In the genomic region with DNA sequence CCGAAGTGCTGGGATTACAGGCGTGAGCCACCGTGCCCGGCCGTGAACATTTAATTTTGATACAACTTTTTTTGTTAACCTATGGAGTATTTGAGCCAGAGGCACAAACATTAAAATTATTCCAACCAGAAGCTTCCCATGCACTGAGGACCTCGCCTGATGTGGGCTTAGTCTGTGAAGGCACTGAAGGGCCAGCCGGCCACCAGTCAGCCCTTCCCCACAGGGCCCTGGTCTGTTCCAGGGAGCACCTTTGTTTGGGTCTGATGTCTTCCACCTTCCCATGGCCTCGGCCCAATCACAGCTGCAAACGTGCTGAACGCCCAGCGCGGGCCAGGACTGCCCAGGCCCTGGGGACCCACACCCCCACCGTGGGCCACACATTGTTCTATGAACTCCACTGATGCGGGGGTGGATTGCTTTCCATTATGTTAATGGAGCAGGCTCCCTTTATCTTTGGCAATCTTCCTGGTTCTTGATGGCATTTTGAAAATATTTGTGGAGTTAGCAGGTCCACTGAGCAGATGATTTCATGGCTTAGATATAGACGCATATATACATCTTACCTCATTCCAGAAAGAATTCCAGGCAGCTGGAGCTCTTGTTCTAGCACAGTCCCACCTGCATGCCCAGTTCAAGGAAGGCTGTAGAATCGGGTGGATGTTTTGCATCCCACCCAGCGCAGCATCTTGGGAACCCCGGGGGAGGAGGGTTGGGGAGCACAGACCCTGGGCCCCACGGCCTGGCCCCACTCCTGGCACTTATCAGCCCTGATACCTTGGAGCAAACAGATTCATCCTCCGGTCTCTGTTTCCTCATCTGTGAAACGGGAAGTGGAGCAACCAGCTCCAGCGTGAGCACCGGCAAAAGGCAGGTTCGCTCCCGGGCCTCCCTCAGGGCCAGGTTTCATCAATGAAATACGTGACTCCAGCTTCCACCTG, we compare ENCODE assay signal across 1 cellular context.
A peak's percentile ranks its signal among the peaks of the same experiment; 100 is the strongest.
TF ChIP-seq lines count a peak whose summit lies in the region.

No MANE protein-coding gene starts in this region.

TF ChIP-seq in SK-N-SH, 30 proteins besides CTCF, POLR2A, EP300 and RAD21 (continued from another document):
- TF ChIP-seq, protein P1, sequence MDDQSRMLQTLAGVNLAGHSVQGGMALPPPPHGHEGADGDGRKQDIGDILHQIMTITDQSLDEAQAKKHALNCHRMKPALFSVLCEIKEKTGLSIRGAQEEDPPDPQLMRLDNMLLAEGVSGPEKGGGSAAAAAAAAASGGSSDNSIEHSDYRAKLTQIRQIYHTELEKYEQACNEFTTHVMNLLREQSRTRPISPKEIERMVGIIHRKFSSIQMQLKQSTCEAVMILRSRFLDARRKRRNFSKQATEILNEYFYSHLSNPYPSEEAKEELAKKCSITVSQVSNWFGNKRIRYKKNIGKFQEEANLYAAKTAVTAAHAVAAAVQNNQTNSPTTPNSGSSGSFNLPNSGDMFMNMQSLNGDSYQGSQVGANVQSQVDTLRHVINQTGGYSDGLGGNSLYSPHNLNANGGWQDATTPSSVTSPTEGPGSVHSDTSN (IDR thresholded peaks at IDR 0.05): peak; percentile 66
- TF ChIP-seq, protein P2, sequence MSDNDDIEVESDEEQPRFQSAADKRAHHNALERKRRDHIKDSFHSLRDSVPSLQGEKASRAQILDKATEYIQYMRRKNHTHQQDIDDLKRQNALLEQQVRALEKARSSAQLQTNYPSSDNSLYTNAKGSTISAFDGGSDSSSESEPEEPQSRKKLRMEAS (IDR thresholded peaks at IDR 0.05; ENCODE audit: low read depth): peak; percentile 24; the same call in 1 of the 2 replicates
- TF ChIP-seq SIN3A (IDR thresholded peaks at IDR 0.05; ENCODE audit: borderline replicate concordance, low read depth, low read length) (no peak), MEF2A (IDR thresholded peaks at IDR 0.05; ENCODE audit: borderline replicate concordance, low read depth) (peak; percentile 79; the same call in 1 of the 2 replicates), JUND (IDR thresholded peaks at IDR 0.05) (peak; percentile 62), ELF1 (IDR thresholded peaks at IDR 0.05) (no peak), TEAD4 (IDR thresholded peaks at IDR 0.05; ENCODE audit: borderline replicate concordance, insufficient read depth) (peak; percentile 91), POLR2AphosphoS5 (IDR thresholded peaks at IDR 0.05; ENCODE audit: low read depth, low read length) (peak; percentile 56; the same call in 1 of the 2 replicates), SMC3 (IDR thresholded peaks at IDR 0.05; ENCODE audit: low read depth, low read length) (no peak), NFIC (IDR thresholded peaks at IDR 0.05; ENCODE audit: borderline replicate concordance) (peak; percentile 96), FOSL2 (IDR thresholded peaks at IDR 0.05; ENCODE audit: borderline replicate concordance, low read depth) (peak; percentile 44; the same call in 1 of the 2 replicates), RCOR1 (IDR thresholded peaks at IDR 0.05; ENCODE audit: low read length) (peak; percentile 92), MXI1 (IDR thresholded peaks at IDR 0.05; ENCODE audit: low read depth, low read length) (peak; percentile 69)
- TF ChIP-seq, protein P3, sequence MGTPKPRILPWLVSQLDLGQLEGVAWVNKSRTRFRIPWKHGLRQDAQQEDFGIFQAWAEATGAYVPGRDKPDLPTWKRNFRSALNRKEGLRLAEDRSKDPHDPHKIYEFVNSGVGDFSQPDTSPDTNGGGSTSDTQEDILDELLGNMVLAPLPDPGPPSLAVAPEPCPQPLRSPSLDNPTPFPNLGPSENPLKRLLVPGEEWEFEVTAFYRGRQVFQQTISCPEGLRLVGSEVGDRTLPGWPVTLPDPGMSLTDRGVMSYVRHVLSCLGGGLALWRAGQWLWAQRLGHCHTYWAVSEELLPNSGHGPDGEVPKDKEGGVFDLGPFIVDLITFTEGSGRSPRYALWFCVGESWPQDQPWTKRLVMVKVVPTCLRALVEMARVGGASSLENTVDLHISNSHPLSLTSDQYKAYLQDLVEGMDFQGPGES (IDR thresholded peaks at IDR 0.05; ENCODE audit: low read depth, low read length): no peak
- TF ChIP-seq, protein P4, sequence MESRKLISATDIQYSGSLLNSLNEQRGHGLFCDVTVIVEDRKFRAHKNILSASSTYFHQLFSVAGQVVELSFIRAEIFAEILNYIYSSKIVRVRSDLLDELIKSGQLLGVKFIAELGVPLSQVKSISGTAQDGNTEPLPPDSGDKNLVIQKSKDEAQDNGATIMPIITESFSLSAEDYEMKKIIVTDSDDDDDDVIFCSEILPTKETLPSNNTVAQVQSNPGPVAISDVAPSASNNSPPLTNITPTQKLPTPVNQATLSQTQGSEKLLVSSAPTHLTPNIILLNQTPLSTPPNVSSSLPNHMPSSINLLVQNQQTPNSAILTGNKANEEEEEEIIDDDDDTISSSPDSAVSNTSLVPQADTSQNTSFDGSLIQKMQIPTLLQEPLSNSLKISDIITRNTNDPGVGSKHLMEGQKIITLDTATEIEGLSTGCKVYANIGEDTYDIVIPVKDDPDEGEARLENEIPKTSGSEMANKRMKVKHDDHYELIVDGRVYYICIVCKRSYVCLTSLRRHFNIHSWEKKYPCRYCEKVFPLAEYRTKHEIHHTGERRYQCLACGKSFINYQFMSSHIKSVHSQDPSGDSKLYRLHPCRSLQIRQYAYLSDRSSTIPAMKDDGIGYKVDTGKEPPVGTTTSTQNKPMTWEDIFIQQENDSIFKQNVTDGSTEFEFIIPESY (IDR thresholded peaks at IDR 0.05; ENCODE audit: borderline replicate concordance, low read depth): no peak
